ENCODE assay signal across 13 cellular contexts in genomic region chr9:106878081-106878837, GRCh38. TPM values are rescaled to one million over a fixed set of nuclear protein-coding genes. Genes with fewer than 3 reads are reported as not detected.
DNase-seq lines count a peak whose midpoint lies in the region; ATAC-seq, FAIRE-seq and TF ChIP-seq lines count a peak whose summit lies in the region.
"Had no signal": no experiment of that assay in that cellular context is flagged by ENCODE, and none has a peak within 500 bp of the region (broad histone marks: within the 10 kb centered on the region; RNA-seq: fewer than 3 reads in every experiment).

No MANE protein-coding gene starts in this region.

- peak overlapping the region; percentile 70 for H3K27ac ChIP-seq in HUES6 (ENCODE audit: low read depth, low read length)
- peak overlapping the region; percentile 76 for H3K27ac ChIP-seq in caudate nucleus (ENCODE audit: low read depth, low read length)
- peak overlapping the region; percentile 31 for H3K27ac ChIP-seq in keratinocyte (ENCODE audit: control insufficient read depth, insufficient read depth, low read length)
- peak overlapping the region in 4 of 5 donors; percentile 51 to 69 (median 58) for H3K27ac ChIP-seq in stomach

- H3K4me1 ChIP-seq in HUES6 (ENCODE audit: control insufficient read depth, insufficient read depth, low read length) (peaks cover 72% of the 10 kb centered on the region), keratinocyte (ENCODE audit: control insufficient read depth, extremely low read depth, insufficient read depth, low read length) (peaks cover 40% of the 10 kb centered on the region), stomach (peaks cover 0 to 45% (median 15%) of the 10 kb centered on the region in 4 donors)

- H3K79me2 ChIP-seq in keratinocyte (ENCODE audit: control insufficient read depth, insufficient read depth, low read length): peaks cover 82% of the 10 kb centered on the region

- H3K4me1 Mint-ChIP-seq in activated CD4-positive, alpha-beta memory T cell treated with anti-CD3 and anti-CD28 coated beads, Interleukin-2, amount 10 ng/mL, durations not matched to agents 7 days and 5 days: no peaks in the 10 kb centered on the region
- H3K4me1 Mint-ChIP-seq: stimulated activated effector memory CD8-positive, alpha-beta T cell treated with anti-CD3 and anti-CD28 coated beads, Interleukin-12 subunit alpha, Interleukin-12 subunit beta, amount 100 ng/mL, for 72 hours had no signal

- dilution Hi-C loops in keratinocyte (cut with MboI; ENCODE audit: extremely low pct_ligation_motif_present, low sequenced_read_pairs): no loop called here

- no peak overlapping the region for H3K27ac Mint-ChIP-seq in activated CD4-positive, alpha-beta memory T cell treated with anti-CD3 and anti-CD28 coated beads, Interleukin-2, amount 10 ng/mL, durations not matched to agents 7 days and 5 days
- H3K27ac Mint-ChIP-seq: stimulated activated effector memory CD8-positive, alpha-beta T cell treated with anti-CD3 and anti-CD28 coated beads, Interleukin-12 subunit alpha, Interleukin-12 subunit beta, amount 100 ng/mL, for 72 hours had no signal

- H3K36me3 ChIP-seq in HUES6 (ENCODE audit: control insufficient read depth, insufficient read depth, low read length): peaks cover 6% of the 10 kb centered on the region; the same call in 1 of the 2 replicates
- H3K36me3 ChIP-seq in keratinocyte (ENCODE audit: control insufficient read depth in 2 of 2, extremely low read depth in 1 of 2, insufficient read depth in 2 of 2, low read length in 2 of 2): peaks cover 0 to 5% of the 10 kb centered on the region in 2 experiments
- H3K36me3 ChIP-seq in stomach: no peaks in the 10 kb centered on the region

- no peaks in the 10 kb centered on the region for H4K20me1 ChIP-seq in keratinocyte (ENCODE audit: control insufficient read depth, extremely low read depth, insufficient read depth, low read length)

- TF ChIP-seq POLR2A in stomach (IDR thresholded peaks at IDR 0.05): no peak

- TF ChIP-seq CTCF in keratinocyte (optimal IDR thresholded peaks at IDR 0.05 in 1 of 3, IDR thresholded peaks at IDR 0.05 in 1 of 3, conservative IDR thresholded peaks at IDR 0.05 in 1 of 3; ENCODE audit: extremely low read depth in 1 of 3, insufficient read depth in 2 of 3, low read length in 3 of 3): no peak
- TF ChIP-seq CTCF in stomach (IDR thresholded peaks at IDR 0.05): no peak

- H3K27me3 ChIP-seq in HUES6 (ENCODE audit: control insufficient read depth, insufficient read depth, low read length): no peaks in the 10 kb centered on the region
- H3K27me3 ChIP-seq in keratinocyte (ENCODE audit: control insufficient read depth, extremely low read depth, insufficient read depth, low read length): no peaks in the 10 kb centered on the region
- H3K27me3 ChIP-seq in stomach: no peaks in the 10 kb centered on the region

- DNase-seq in caudate nucleus (lab: John Stamatoyannopoulos, UW) (no peak), keratinocyte (ENCODE audit: low read depth, low spot score) (no peak), stomach (no peak), GM03348 (ENCODE audit: low spot score) (no peak), inferior parietal cortex (ENCODE audit: extremely low spot score) (no peak)
- no peak for DNase-seq in activated CD4-positive, alpha-beta memory T cell treated with anti-CD3 and anti-CD28 coated beads, Interleukin-2, amount 10 ng/mL, durations not matched to agents 7 days and 5 days
- DNase-seq: activated T-cell treated with anti-CD3 and anti-CD28 coated beads for 4 hours, T-helper 9 cell had no signal

- TF ChIP-seq EP300 in stomach (IDR thresholded peaks at IDR 0.05): no peak

- no peak overlapping the region for H2AFZ ChIP-seq in keratinocyte (ENCODE audit: control insufficient read depth, low read length)

- H3K4me3 ChIP-seq in HUES6 (ENCODE audit: low read depth, low read length) (peak overlapping the region; percentile 48), keratinocyte (ENCODE audit: control insufficient read depth in 2 of 3, extremely low read depth in 1 of 3, insufficient read depth in 2 of 3, low read depth in 1 of 3, low read length in 3 of 3) (no peak overlapping the region), stomach (no peak overlapping the region)
- H3K4me3 ChIP-seq: mucosa of descending colon had no signal

- intact Hi-C loops in stomach (cut with DNase I; ENCODE audit: low total_unique reads): no loop called here

- H3K4me2 ChIP-seq in keratinocyte (ENCODE audit: control insufficient read depth, extremely low read depth, insufficient read depth, low read depth, low read length): peak overlapping the region; percentile 42

- peaks cover 5% of the 10 kb centered on the region for H3K9me3 Mint-ChIP-seq in activated CD4-positive, alpha-beta memory T cell treated with anti-CD3 and anti-CD28 coated beads, Interleukin-2, amount 10 ng/mL, durations not matched to agents 7 days and 5 days
- H3K9me3 Mint-ChIP-seq: stimulated activated effector memory CD8-positive, alpha-beta T cell treated with anti-CD3 and anti-CD28 coated beads, Interleukin-12 subunit alpha, Interleukin-12 subunit beta, amount 100 ng/mL, for 72 hours had no signal

- no peaks in the 10 kb centered on the region for H3K27me3 Mint-ChIP-seq in activated CD4-positive, alpha-beta memory T cell treated with anti-CD3 and anti-CD28 coated beads, Interleukin-2, amount 10 ng/mL, durations not matched to agents 7 days and 5 days

- FAIRE-seq in keratinocyte (lab: Jason Lieb, UNC): peak; percentile 9
- FAIRE-seq: GM19239 had no signal

- CTCF ChIA-PET in activated CD4-positive, alpha-beta memory T cell treated with anti-CD3 and anti-CD28 coated beads, Interleukin-2, amount 10 ng/mL, durations not matched to agents 7 days and 5 days (lab: Charles Lee): no interaction called here

- H3K9me3 ChIP-seq in HUES6 (ENCODE audit: control insufficient read depth, insufficient read depth, low read depth, low read length) (no peaks in the 10 kb centered on the region), keratinocyte (ENCODE audit: control insufficient read depth, low read depth, low read length) (no peaks in the 10 kb centered on the region), stomach (no peaks in the 10 kb centered on the region)
- H3K9me3 ChIP-seq: mucosa of descending colon had no signal

- POLR2A ChIA-PET in activated CD4-positive, alpha-beta memory T cell treated with anti-CD3 and anti-CD28 coated beads, Interleukin-2, amount 10 ng/mL, durations not matched to agents 7 days and 5 days (lab: Charles Lee): no interaction called here

- 69 to 82% (median 78%) methylated on average over 5 of the region's 5 CpGs for WGBS in stomach, 5 donors

- H3K36me3 Mint-ChIP-seq in activated CD4-positive, alpha-beta memory T cell treated with anti-CD3 and anti-CD28 coated beads, Interleukin-2, amount 10 ng/mL, durations not matched to agents 7 days and 5 days (ENCODE audit: low read depth): no peaks in the 10 kb centered on the region
- H3K36me3 Mint-ChIP-seq: stimulated activated effector memory CD8-positive, alpha-beta T cell treated with anti-CD3 and anti-CD28 coated beads, Interleukin-12 subunit alpha, Interleukin-12 subunit beta, amount 100 ng/mL, for 72 hours had no signal

- peaks cover 5% of the 10 kb centered on the region for H3K9me1 ChIP-seq in keratinocyte (ENCODE audit: control insufficient read depth, extremely low read depth, insufficient read depth, low read length)

- no peak for ATAC-seq in GM18858 (IDR thresholded peaks at IDR 0.05; ENCODE audit: unreplicated experiment)

- H3K9ac ChIP-seq in HUES6 (ENCODE audit: low read length) (peak overlapping the region; percentile 58), keratinocyte (ENCODE audit: control insufficient read depth, extremely low read depth, insufficient read depth, low read length) (no peak overlapping the region)

- H3K4me3 Mint-ChIP-seq in activated CD4-positive, alpha-beta memory T cell treated with anti-CD3 and anti-CD28 coated beads, Interleukin-2, amount 10 ng/mL, durations not matched to agents 7 days and 5 days: no peak overlapping the region
- H3K4me3 Mint-ChIP-seq: stimulated activated effector memory CD8-positive, alpha-beta T cell treated with anti-CD3 and anti-CD28 coated beads, Interleukin-12 subunit alpha, Interleukin-12 subunit beta, amount 100 ng/mL, for 72 hours had no signal

RNA-seq across cellular contexts. Expression of gene ZNF462, which starts 15.3 kb away (rescaled TPM):
- polyA plus RNA-seq in keratinocyte (6.9 to 9.5 TPM (median 7.8 TPM) in 3 replicates), stomach (1 to 10 TPM in 2 of 3 donors, under 1 TPM in 1; 0.50 to 1.8 (median 1.5) TPM)
- polyA plus RNA-seq in keratinocyte (2011; ENCODE audit: low read depth): 7.5 TPM
- 7.5 and 7.9 TPM in 2 replicates for polyA plus RNA-seq in keratinocyte (2011; cell fraction: cytosol; rRNA removed)
- 31.0 and 35.9 TPM in 2 replicates for polyA plus RNA-seq in keratinocyte (2011; cell fraction: nucleus; rRNA removed)
- 3.9 and 10.5 TPM in 2 replicates for polyA plus RNA-seq in keratinocyte (2012; ENCODE audit: low replicate concordance)
- polyA minus RNA-seq in keratinocyte: 28.3 to 79.5 TPM (median 44.0 TPM) in 3 replicates
- 18.6 TPM for polyA minus RNA-seq in keratinocyte (2011; cell fraction: cytosol; rRNA and poly(A)+ RNA removed)
- polyA minus RNA-seq in keratinocyte (2011; cell fraction: nucleus; rRNA and poly(A)+ RNA removed): 49.9 and 97.1 TPM in 2 replicates
- 10 to 100 TPM in 4 of 5 donors, 1 to 10 TPM in 1; 4.9 to 60.1 (median 17.0) TPM for total RNA-seq in stomach
- total RNA-seq in activated CD4-positive, alpha-beta memory T cell treated with anti-CD3 and anti-CD28 coated beads, Interleukin-2, amount 10 ng/mL, durations not matched to agents 7 days and 5 days: under 1 TPM; 0.28 to 0.70 TPM
